12 cellular contexts compared by ENCODE assay signal in the genomic region with DNA sequence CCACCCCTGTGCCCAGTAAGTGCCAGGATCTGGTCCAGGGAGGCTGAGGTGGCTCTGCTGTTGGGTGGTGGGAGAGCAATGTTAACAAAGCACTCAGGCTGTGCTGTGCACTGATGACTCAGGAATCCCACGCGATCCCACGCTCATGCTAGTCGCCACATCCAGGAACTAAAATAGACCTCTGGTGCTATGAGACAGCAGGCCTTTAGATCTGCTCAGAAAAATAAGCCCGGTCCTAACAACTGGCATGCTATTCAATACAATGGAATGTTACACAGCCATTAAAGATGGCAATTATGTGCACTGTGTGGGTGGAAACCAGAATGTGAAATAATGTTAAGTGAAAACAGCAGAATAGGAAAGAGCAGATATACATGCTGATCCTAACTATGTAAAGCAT. TPM values are rescaled to one million over a fixed set of nuclear protein-coding genes. Genes with fewer than 3 reads are reported as not detected.
DNase-seq lines count a peak whose midpoint lies in the region; ATAC-seq, FAIRE-seq and TF ChIP-seq lines count a peak whose summit lies in the region.
"Had no signal": no experiment of that assay in that cellular context is flagged by ENCODE, and none has a peak within 500 bp of the region (broad histone marks: within the 10 kb centered on the region; RNA-seq: fewer than 3 reads in every experiment).

No MANE protein-coding gene starts in this region.

- H3K36me3 ChIP-seq in HepG2 (replicated peaks in 1 of 2; ENCODE audit: control insufficient read depth in 1 of 2, insufficient read depth in 2 of 2, low read length in 2 of 2): no peaks in the 10 kb centered on the region
- no peaks in the 10 kb centered on the region for H3K36me3 ChIP-seq in right lobe of liver
- H3K36me3 ChIP-seq in hepatocyte (replicated peaks; ENCODE audit: insufficient read depth, low read depth): no peaks in the 10 kb centered on the region

- H2BK15ac ChIP-seq in H9 (ENCODE audit: low read depth, low read length): no peak overlapping the region

- no peak overlapping the region for H4K91ac ChIP-seq in H9 (ENCODE audit: insufficient read length, low read depth, low read length)

- DNase-seq in HepG2 (ENCODE audit: low spot score): peak; percentile 4
- DNase-seq in right lobe of liver: no peak
- DNase-seq in activated T-cell treated with anti-CD3 and anti-CD28 coated beads for 4 hours: peak; percentile 0
- DNase-seq in hepatocyte (ENCODE audit: low spot score): peak; percentile 11
- DNase-seq in stromal cell of bone marrow (ENCODE audit: low read depth): peak; percentile 57
- no peak for DNase-seq in CD14-positive monocyte (ENCODE audit: low spot score)
- DNase-seq in H9: no peak
- DNase-seq: activated naive CD8-positive, alpha-beta T cell treated with anti-CD3 and anti-CD28 coated beads, Interleukin-2, amount 10 ng/mL, durations not matched to agents 7 days and 5 days; DMS53; SHP77 treated with DMSO at 0.1 percent for 48 hours had no signal

- H3K9me2 ChIP-seq in hepatocyte (replicated peaks; ENCODE audit: insufficient read depth): no peaks in the 10 kb centered on the region

- no peak overlapping the region for H2BK5ac ChIP-seq in H9 (ENCODE audit: insufficient read length, low read length)

- TF ChIP-seq EP300 in HepG2 (IDR thresholded peaks at IDR 0.05; ENCODE audit: low read depth in 2 of 2, low read length in 2 of 2) (no peak), HepG2 (CRISPR knock-in tag; IDR thresholded peaks at IDR 0.05; ENCODE audit: borderline replicate concordance) (no peak)

- H3K4me3 ChIP-seq in HepG2 (replicated peaks in 1 of 3; ENCODE audit: insufficient read depth in 1 of 3, low read depth in 2 of 3, low read length in 3 of 3) (no peak overlapping the region), right lobe of liver (no peak overlapping the region), hepatocyte (no peak overlapping the region)

- H2BK20ac ChIP-seq in H9 (ENCODE audit: low read depth, low read length, poor library complexity, severe bottlenecking): no peak overlapping the region

- H3K56ac ChIP-seq in H9 (ENCODE audit: insufficient read length, low read depth, low read length): no peak overlapping the region

- H3K27ac ChIP-seq in HepG2 (ENCODE audit: extremely low read length, insufficient read depth, low read length) (no peak overlapping the region), right lobe of liver (no peak overlapping the region), hepatocyte (peak overlapping the region; percentile 49), H9 (ENCODE audit: insufficient read length, low read depth, low read length) (no peak overlapping the region)

- no peak overlapping the region for H3K4me2 ChIP-seq in HepG2 (ENCODE audit: low read depth, low read length)
- H3K4me2 ChIP-seq in hepatocyte: no peak overlapping the region
- no peak overlapping the region for H3K4me2 ChIP-seq in H9 (ENCODE audit: insufficient read depth, insufficient read length, low read length)

- no peak overlapping the region for H3K4me3 Mint-ChIP-seq in CD14-positive monocyte
- no peak overlapping the region for H3K4me3 Mint-ChIP-seq in H9
- H3K4me3 Mint-ChIP-seq: activated naive CD8-positive, alpha-beta T cell treated with anti-CD3 and anti-CD28 coated beads, Interleukin-2, amount 10 ng/mL, durations not matched to agents 7 days and 5 days; IgD-negative memory B cell had no signal

- H4K20me1 ChIP-seq in HepG2 (ENCODE audit: insufficient read depth, low read length) (no peaks in the 10 kb centered on the region), hepatocyte (ENCODE audit: insufficient read depth, poor library complexity, severe bottlenecking) (no peaks in the 10 kb centered on the region), H9 (ENCODE audit: control insufficient read depth, insufficient read depth, insufficient read length) (no peaks in the 10 kb centered on the region)

- H3K9me3 Mint-ChIP-seq in CD14-positive monocyte: no peaks in the 10 kb centered on the region
- H3K9me3 Mint-ChIP-seq in H9: peaks cover 37 to 50% of the 10 kb centered on the region in 2 experiments
- H3K9me3 Mint-ChIP-seq: activated naive CD8-positive, alpha-beta T cell treated with anti-CD3 and anti-CD28 coated beads, Interleukin-2, amount 10 ng/mL, durations not matched to agents 7 days and 5 days; IgD-negative memory B cell had no signal

- no peaks in the 10 kb centered on the region for H3K36me3 Mint-ChIP-seq in CD14-positive monocyte
- H3K36me3 Mint-ChIP-seq in H9 (ENCODE audit: insufficient read depth in 1 of 3, low read depth in 3 of 3): peaks cover 0 to 10% (median 0%) of the 10 kb centered on the region in 3 experiments; a peak in 3 of 7 replicates
- H3K36me3 Mint-ChIP-seq: IgD-negative memory B cell had no signal

- ATAC-seq in HepG2 (no peak), right lobe of liver (no peak), HG02970 (IDR thresholded peaks at IDR 0.05; ENCODE audit: low FRiP score, unreplicated experiment) (no peak)

- no peaks in the 10 kb centered on the region for H3K27me3 Mint-ChIP-seq in CD14-positive monocyte (ENCODE audit: low read depth in 3 of 3)
- no peaks in the 10 kb centered on the region for H3K27me3 Mint-ChIP-seq in H9 (ENCODE audit: low read depth)
- H3K27me3 Mint-ChIP-seq: activated naive CD8-positive, alpha-beta T cell treated with anti-CD3 and anti-CD28 coated beads, Interleukin-2, amount 10 ng/mL, durations not matched to agents 7 days and 5 days; IgD-negative memory B cell had no signal

- H3K23me2 ChIP-seq in H9 (ENCODE audit: insufficient read length, low read depth, low read length, poor library complexity, severe bottlenecking): no peaks in the 10 kb centered on the region

- TF ChIP-seq POLR2A in HepG2 (IDR thresholded peaks at IDR 0.05; ENCODE audit: insufficient read depth in 1 of 2, low read depth in 2 of 2, low read length in 2 of 2) (no peak), right lobe of liver (IDR thresholded peaks at IDR 0.05) (no peak)

- CTCF ChIA-PET in HepG2 (lab: Yijun Ruan, JAX; ENCODE audit: low intra/inter-chr PET ratio, low total read pairs): no interaction called here

- H3K4me1 Mint-ChIP-seq in CD14-positive monocyte (peaks cover 9% of the 10 kb centered on the region), H9 (no peaks in the 10 kb centered on the region)
- H3K4me1 Mint-ChIP-seq: IgD-negative memory B cell had no signal

- no peak for FAIRE-seq in HepG2 (lab: Jason Lieb, UNC)

- no peak overlapping the region for H4K5ac ChIP-seq in H9 (ENCODE audit: insufficient read length, low read depth, low read length)

- H3K27me3 ChIP-seq in HepG2 (ENCODE audit: control insufficient read depth in 1 of 2, insufficient read depth in 2 of 2, low read length in 2 of 2): no peaks in the 10 kb centered on the region
- no peaks in the 10 kb centered on the region for H3K27me3 ChIP-seq in right lobe of liver
- no peaks in the 10 kb centered on the region for H3K27me3 ChIP-seq in hepatocyte
- no peaks in the 10 kb centered on the region for H3K27me3 ChIP-seq in H9 (ENCODE audit: insufficient read depth, low read length)

- no peak overlapping the region for H3K23ac ChIP-seq in H9 (ENCODE audit: insufficient read length, low read depth, low read length)

- no peak overlapping the region for H3K9ac ChIP-seq in HepG2 (ENCODE audit: insufficient read depth, low read depth, low read length)
- H3K9ac ChIP-seq in H9 (ENCODE audit: extremely low read depth, insufficient read length, low read length): no peak overlapping the region

- H2AFZ ChIP-seq in HepG2 (ENCODE audit: low read length) (no peak overlapping the region), hepatocyte (no peak overlapping the region), H9 (ENCODE audit: low read length) (no peak overlapping the region)

- no peak overlapping the region for H3K4ac ChIP-seq in H9 (ENCODE audit: low read depth, low read length)

- TF ChIP-seq RAD21 in HepG2 (CRISPR knock-in tag; IDR thresholded peaks at IDR 0.05): no peak

- POLR2A ChIA-PET in HepG2 (lab: Yijun Ruan, JAX): no interaction called here

- intact Hi-C loops in HepG2 (cut with micrococcal nuclease; ENCODE audit: unreplicated experiment): no loop called here
- intact Hi-C loops in right lobe of liver (cut with DNase I): no loop called here
- intact Hi-C loops in CD14-positive monocyte (cut with micrococcal nuclease): no loop called here

- no peak overlapping the region for H2AK5ac ChIP-seq in H9 (ENCODE audit: insufficient read length, low read length)

- no peak overlapping the region for H2BK12ac ChIP-seq in H9 (ENCODE audit: insufficient read length, low read depth, low read length)

- in situ Hi-C loops in HepG2 (cut with HindIII; ENCODE audit: extremely low pct_ligation_motif_present, low pct_unique_long_range_greater_than_20kb): no loop called here

- no peak overlapping the region for H3K14ac ChIP-seq in H9 (ENCODE audit: insufficient read depth, low read length)

- H2BK120ac ChIP-seq in H9 (ENCODE audit: low read depth, low read length, poor library complexity, severe bottlenecking): no peak overlapping the region

- BruUV-seq in HepG2 (replicated peaks; lab: Mats Ljungman, UMichigan): no TSS peak

- no peak overlapping the region for H3K18ac ChIP-seq in H9 (ENCODE audit: insufficient read length, low read depth, low read length)

- H4K8ac ChIP-seq in H9 (replicated peaks; ENCODE audit: insufficient read length, low read depth, low read length): no peak overlapping the region

- peaks cover 16% of the 10 kb centered on the region for H3K4me1 ChIP-seq in HepG2 (ENCODE audit: insufficient read depth, low read length)
- no peaks in the 10 kb centered on the region for H3K4me1 ChIP-seq in right lobe of liver
- no peaks in the 10 kb centered on the region for H3K4me1 ChIP-seq in hepatocyte (ENCODE audit: insufficient read depth)
- no peaks in the 10 kb centered on the region for H3K4me1 ChIP-seq in H9 (ENCODE audit: insufficient read depth, low read length)

- TF ChIP-seq CTCF in HepG2 (CRISPR knock-in tag; IDR thresholded peaks at IDR 0.05): no peak
- no peak for TF ChIP-seq CTCF in right lobe of liver (IDR thresholded peaks at IDR 0.05)
- TF ChIP-seq CTCF in hepatocyte (IDR thresholded peaks at IDR 0.05; ENCODE audit: poor library complexity): no peak
- no peak for TF ChIP-seq CTCF in CD14-positive monocyte (IDR thresholded peaks at IDR 0.05)
- no peak for TF ChIP-seq CTCF in H9 (conservative IDR thresholded peaks at IDR 0.05)

- no peak overlapping the region for H3T11ph ChIP-seq in H9 (ENCODE audit: low read length)

- H3K27ac Mint-ChIP-seq in CD14-positive monocyte (no peak overlapping the region), H9 (no peak overlapping the region)
- H3K27ac Mint-ChIP-seq: activated naive CD8-positive, alpha-beta T cell treated with anti-CD3 and anti-CD28 coated beads, Interleukin-2, amount 10 ng/mL, durations not matched to agents 7 days and 5 days; IgD-negative memory B cell had no signal

- H3K9me3 ChIP-seq in HepG2 (ENCODE audit: low read length) (no peaks in the 10 kb centered on the region), right lobe of liver (no peaks in the 10 kb centered on the region), hepatocyte (ENCODE audit: low read depth) (no peaks in the 10 kb centered on the region), H9 (ENCODE audit: control insufficient read depth, low read depth, low read length) (peaks cover 41% of the 10 kb centered on the region)

- 67% methylated on average over 1 of the region's 5 CpGs for WGBS in HepG2 (ENCODE audit: low lambda C conversion rate)
- WGBS in right lobe of liver (ENCODE audit: insufficient coverage, low coverage, low lambda C conversion rate, missing lambda C conversion rate): 79% methylated on average over 2 of the region's 5 CpGs
- WGBS in hepatocyte (ENCODE audit: low lambda C conversion rate, missing lambda C conversion rate): 78% methylated on average over 5 of the region's 5 CpGs
- no CpG with 5 or more reads among the region's 5 CpGs for WGBS in H9 (ENCODE audit: extremely low coverage, insufficient read length, low lambda C conversion rate)

- H3K79me2 ChIP-seq in HepG2 (ENCODE audit: insufficient read depth, low read length) (no peaks in the 10 kb centered on the region), hepatocyte (no peaks in the 10 kb centered on the region), H9 (ENCODE audit: insufficient read depth, low read length) (no peaks in the 10 kb centered on the region)

- H3K79me1 ChIP-seq in H9 (ENCODE audit: insufficient read depth, low read depth, low read length, poor library complexity, severe bottlenecking): no peaks in the 10 kb centered on the region

RNA-seq across cellular contexts. Expression of a gene that starts 26.0 kb away (rescaled TPM):
- total RNA-seq in HepG2 (2016; rRNA removed; fragmentation: Illumina TruSeq; extraction: Trizol) (not detected in 2 replicates), right lobe of liver (not detected), hepatocyte (not detected in 2 replicates), H9 (2021) (not detected in 2 replicates)
- not detected in 2 replicates for total RNA-seq in HepG2 (2016; cell fraction: cytosol; rRNA removed; fragmentation: Illumina TruSeq; extraction: Trizol; ENCODE audit: low read depth)
- total RNA-seq in HepG2 (2016; cell fraction: insoluble cytoplasmic fraction; rRNA removed; fragmentation: Illumina TruSeq; extraction: Trizol): not detected in 2 replicates
- not detected in 2 replicates for total RNA-seq in HepG2 (2016; cell fraction: membrane; rRNA removed; fragmentation: Illumina TruSeq; extraction: Trizol)
- not detected in 2 replicates for total RNA-seq in HepG2 (2016; cell fraction: nucleus; rRNA removed; fragmentation: Illumina TruSeq; extraction: Trizol)
- polyA plus RNA-seq in HepG2 (2011; rRNA removed) (not detected in 2 replicates), hepatocyte (not detected in 2 replicates), CD14-positive monocyte (not detected)
- not detected in 2 replicates for polyA plus RNA-seq in HepG2 (2011; cell fraction: cytosol; rRNA removed)
- not detected in 2 replicates for polyA plus RNA-seq in HepG2 (2011; cell fraction: nucleus; rRNA removed)
- polyA plus RNA-seq in HepG2 (2012): not detected in 2 replicates
- polyA plus RNA-seq in HepG2 (2016; cell fraction: cytosol; fragmentation: Illumina TruSeq; extraction: Trizol; ENCODE audit: low read depth): not detected in 2 replicates
- polyA plus RNA-seq in HepG2 (2016; cell fraction: insoluble cytoplasmic fraction; fragmentation: Illumina TruSeq; extraction: Trizol; ENCODE audit: low read depth): not detected in 2 replicates
- not detected in 2 replicates for polyA plus RNA-seq in HepG2 (2016; cell fraction: membrane; fragmentation: Illumina TruSeq; extraction: Trizol; ENCODE audit: low read depth)
- polyA plus RNA-seq in HepG2 (2016; cell fraction: nucleus; fragmentation: Illumina TruSeq; extraction: Trizol; ENCODE audit: insufficient read depth, low read depth): not detected in 2 replicates
- not detected in 2 replicates for polyA minus RNA-seq in HepG2 (2011; rRNA and poly(A)+ RNA removed; ENCODE audit: low replicate concordance)
- not detected in 2 replicates for polyA minus RNA-seq in HepG2 (2011; cell fraction: cytosol; rRNA and poly(A)+ RNA removed)
- not detected in 2 replicates for polyA minus RNA-seq in HepG2 (2011; cell fraction: nucleus; rRNA and poly(A)+ RNA removed)
- total RNA-seq: activated naive CD8-positive, alpha-beta T cell treated with anti-CD3 and anti-CD28 coated beads, Interleukin-2, amount 10 ng/mL, durations not matched to agents 7 days and 5 days had no signal
- polyA plus RNA-seq: IgD-negative memory B cell had no signal

RNA-seq across cellular contexts. Expression of a gene that starts 56.4 kb away (rescaled TPM):
- 11.2 and 13.0 TPM in 2 replicates for total RNA-seq in HepG2 (2016; rRNA removed; fragmentation: Illumina TruSeq; extraction: Trizol)
- total RNA-seq in HepG2 (2016; cell fraction: cytosol; rRNA removed; fragmentation: Illumina TruSeq; extraction: Trizol; ENCODE audit: low read depth): 3.7 and 4.7 TPM in 2 replicates
- 12.2 and 13.9 TPM in 2 replicates for total RNA-seq in HepG2 (2016; cell fraction: insoluble cytoplasmic fraction; rRNA removed; fragmentation: Illumina TruSeq; extraction: Trizol)
- total RNA-seq in HepG2 (2016; cell fraction: membrane; rRNA removed; fragmentation: Illumina TruSeq; extraction: Trizol): 9.2 TPM in 2 replicates
- total RNA-seq in HepG2 (2016; cell fraction: nucleus; rRNA removed; fragmentation: Illumina TruSeq; extraction: Trizol): 8.1 and 10.3 TPM in 2 replicates
- 6.7 and 7.0 TPM in 2 replicates for polyA plus RNA-seq in HepG2 (2011; rRNA removed)
- 4.7 and 6.5 TPM in 2 replicates for polyA plus RNA-seq in HepG2 (2011; cell fraction: cytosol; rRNA removed)
- 7.6 and 9.1 TPM in 2 replicates for polyA plus RNA-seq in HepG2 (2011; cell fraction: nucleus; rRNA removed)
- 4.7 and 5.6 TPM in 2 replicates for polyA plus RNA-seq in HepG2 (2012)
- polyA plus RNA-seq in HepG2 (2016; cell fraction: cytosol; fragmentation: Illumina TruSeq; extraction: Trizol; ENCODE audit: low read depth): 1.4 and 1.9 TPM in 2 replicates
- 9.6 and 10.2 TPM in 2 replicates for polyA plus RNA-seq in HepG2 (2016; cell fraction: insoluble cytoplasmic fraction; fragmentation: Illumina TruSeq; extraction: Trizol; ENCODE audit: low read depth)
- 4.6 and 5.0 TPM in 2 replicates for polyA plus RNA-seq in HepG2 (2016; cell fraction: membrane; fragmentation: Illumina TruSeq; extraction: Trizol; ENCODE audit: low read depth)
- polyA plus RNA-seq in HepG2 (2016; cell fraction: nucleus; fragmentation: Illumina TruSeq; extraction: Trizol; ENCODE audit: insufficient read depth, low read depth): 11.0 and 11.6 TPM in 2 replicates
- polyA minus RNA-seq in HepG2 (2011; rRNA and poly(A)+ RNA removed; ENCODE audit: low replicate concordance): 10.4 and 30.4 TPM in 2 replicates
- polyA minus RNA-seq in HepG2 (2011; cell fraction: cytosol; rRNA and poly(A)+ RNA removed): 4.7 and 7.3 TPM in 2 replicates
- polyA minus RNA-seq in HepG2 (2011; cell fraction: nucleus; rRNA and poly(A)+ RNA removed): 11.9 and 12.4 TPM in 2 replicates
- total RNA-seq in right lobe of liver: 10 to 100 TPM in 1 of 6 experiments, 1 to 10 TPM in 5; 5.3 to 11.5 (median 7.5) TPM
- total RNA-seq in hepatocyte: 11.6 and 12.6 TPM in 2 replicates
- polyA plus RNA-seq in hepatocyte: 6.4 and 7.4 TPM in 2 replicates
- polyA plus RNA-seq in CD14-positive monocyte: 10 to 100 TPM; 10.5 to 13.0 TPM
- 13.7 and 16.0 TPM in 2 replicates for total RNA-seq in H9 (2021)

Comparison
In these comparisons a context has a peak if more than half of its experiments do, and no peak if none do; other contexts are left out.
1. DNase-seq: peak in HepG2 (single experiment), activated T-cell treated with anti-CD3 and anti-CD28 coated beads for 4 hours (single experiment), hepatocyte (single experiment) and stromal cell of bone marrow (single experiment); none in right lobe of liver (0 of 3), CD14-positive monocyte (single experiment) and H9 (single experiment).